Comparison of ENCODE assay signal across 19 cellular contexts in the genomic region with DNA sequence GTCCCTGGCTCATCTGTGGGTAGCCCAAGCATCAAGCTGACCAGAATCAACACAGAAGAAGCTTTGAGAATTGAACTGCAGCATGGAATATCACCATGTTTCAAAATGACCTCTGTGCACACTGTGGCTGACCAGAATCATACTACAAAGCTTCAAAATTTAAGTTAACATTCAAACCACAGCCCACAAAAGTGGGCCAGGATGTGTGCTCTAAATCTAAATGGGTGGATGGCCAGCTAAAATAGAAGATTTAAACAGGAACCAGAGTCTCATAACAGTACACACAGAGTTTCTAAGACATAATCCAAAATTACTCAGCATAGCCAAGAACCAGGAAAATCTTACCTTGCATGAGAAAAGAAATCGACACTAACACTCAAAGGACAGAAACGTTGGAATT.
DNase-seq lines count a peak whose midpoint lies in the region; ATAC-seq and TF ChIP-seq lines count a peak whose summit lies in the region.
"Had no signal": no experiment of that assay in that cellular context is flagged by ENCODE, and none has a peak within 500 bp of the region (broad histone marks: within the 10 kb centered on the region; RNA-seq: fewer than 3 reads in every experiment).

No MANE protein-coding gene starts in this region.

- ATAC-seq in GM18861 (IDR thresholded peaks at IDR 0.05; ENCODE audit: unreplicated experiment) (peak; percentile 67), GM21737 (IDR thresholded peaks at IDR 0.05; ENCODE audit: unreplicated experiment) (peak; percentile 71), HG03196 (IDR thresholded peaks at IDR 0.05; ENCODE audit: unreplicated experiment) (peak; percentile 73), HG03342 (IDR thresholded peaks at IDR 0.05; ENCODE audit: unreplicated experiment) (no peak), GM19467 (IDR thresholded peaks at IDR 0.05; ENCODE audit: unreplicated experiment) (no peak)
- ATAC-seq: effector memory CD8-positive, alpha-beta T cell; HCT116 had no signal

- TF ChIP-seq CTCF in GM10266 (IDR thresholded peaks at IDR 0.05; ENCODE audit: control insufficient read depth, insufficient read depth, low read depth, missing control alignments): no peak

- peak; percentile 16 for DNase-seq in GM10266 (ENCODE audit: extremely low spot score)
- no peak for DNase-seq in iPS-NIHi7 (ENCODE audit: extremely low spot score)
- no peak for DNase-seq in ecto neural progenitor cell (ENCODE audit: low spot score)
- DNase-seq: ACHN; activated effector memory CD4-positive, alpha-beta T cell treated with Interleukin-2 at 50 U/mL for 16 hours; adrenal gland; caudate nucleus; CD4-positive, CD25-positive, alpha-beta regulatory T cell; effector memory CD8-positive, alpha-beta T cell; NCI-H1694; NCI-H226; Right ventricle myocardium superior; stimulated activated CD4-positive, alpha-beta T cell treated with anti-CD3 and anti-CD28 coated beads, Interleukin-12 subunit alpha, Interleukin-12 subunit beta, amount 100 ng/mL, for 4 hours had no signal

Comparison
In these comparisons a context has a peak if more than half of its experiments do, and no peak if none do; other contexts are left out.
1. ATAC-seq: peak in GM18861 (single experiment), GM21737 (single experiment) and HG03196 (single experiment); none in HG03342 (single experiment) and GM19467 (single experiment).